Comparison of ENCODE assay signal across 20 cellular contexts in the genomic region with DNA sequence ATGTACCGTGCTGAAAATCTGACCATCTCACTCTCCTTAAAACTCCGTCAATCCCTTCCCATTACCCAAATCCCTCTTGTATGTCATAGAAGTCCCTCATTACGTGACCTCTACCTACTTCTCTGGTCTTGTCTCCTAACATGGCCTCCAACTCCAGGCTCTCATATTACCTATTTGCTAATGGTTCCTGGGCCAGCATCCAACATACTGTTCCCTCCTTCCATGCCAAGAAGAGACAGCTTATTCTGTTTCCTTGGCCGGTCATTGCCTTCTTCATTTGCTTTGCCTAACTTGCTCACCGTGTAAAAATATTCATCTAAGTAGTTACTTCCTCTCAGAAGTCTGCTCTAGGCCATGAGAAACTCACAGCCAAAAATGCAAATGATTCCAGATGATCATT. TPM values are rescaled to one million over a fixed set of nuclear protein-coding genes. Genes with fewer than 3 reads are reported as not detected.
DNase-seq lines count a peak whose midpoint lies in the region; ATAC-seq, FAIRE-seq and TF ChIP-seq lines count a peak whose summit lies in the region.
"Had no signal": no experiment of that assay in that cellular context is flagged by ENCODE, and none has a peak within 500 bp of the region (broad histone marks: within the 10 kb centered on the region; RNA-seq: fewer than 3 reads in every experiment).

No MANE protein-coding gene starts in this region.

- H4K20me1 ChIP-seq in HepG2 (ENCODE audit: insufficient read depth, low read length) = no peaks in the 10 kb centered on the region

- 96% methylated on average over 5 of the region's 5 CpGs for WGBS in HepG2 (ENCODE audit: low lambda C conversion rate)
- WGBS in trophoblast cell (ENCODE audit: extremely low coverage, insufficient coverage, insufficient read length) = 100% methylated on average over 3 of the region's 5 CpGs

- no peak for TF ChIP-seq CTCF in breast epithelium (IDR thresholded peaks at IDR 0.05)
- no peak for TF ChIP-seq CTCF in HepG2 (CRISPR knock-in tag; IDR thresholded peaks at IDR 0.05)
- TF ChIP-seq CTCF in vagina (IDR thresholded peaks at IDR 0.05) = no peak

- H2AFZ ChIP-seq in HepG2 (ENCODE audit: low read length) (no peak overlapping the region), trophoblast cell (ENCODE audit: insufficient read depth, low read length, poor library complexity) (no peak overlapping the region)

- H3K4me1 ChIP-seq in breast epithelium = no peaks in the 10 kb centered on the region
- peaks cover 37% of the 10 kb centered on the region for H3K4me1 ChIP-seq in HepG2 (ENCODE audit: insufficient read depth, low read length)
- peaks cover 10% of the 10 kb centered on the region for H3K4me1 ChIP-seq in vagina
- H3K4me1 ChIP-seq in trophoblast cell (ENCODE audit: control insufficient read depth in 1 of 2, insufficient read depth in 2 of 2, low read length in 2 of 2) = no peaks in the 10 kb centered on the region
- H3K4me1 ChIP-seq: left lung had no signal

- no peak for TF ChIP-seq POLR2A in breast epithelium (IDR thresholded peaks at IDR 0.05)
- no peak for TF ChIP-seq POLR2A in HepG2 (IDR thresholded peaks at IDR 0.05; ENCODE audit: insufficient read depth in 1 of 2, low read depth in 2 of 2, low read length in 2 of 2)
- TF ChIP-seq POLR2A in vagina (IDR thresholded peaks at IDR 0.05) = no peak

- no peaks in the 10 kb centered on the region for H3K79me1 ChIP-seq in trophoblast cell (ENCODE audit: low read length)

- intact Hi-C loops in breast epithelium (cut with DNase I; ENCODE audit: low total_unique reads) (no loop called here), HepG2 (cut with micrococcal nuclease; ENCODE audit: unreplicated experiment) (loop anchor here (1.0 kb wide), 1 partner anchor 8 kb away; no protein-coding TSS in a partner anchor), vagina (cut with DNase I) (no loop called here)

- H3K4me3 ChIP-seq in breast epithelium (no peak overlapping the region), HepG2 (replicated peaks in 1 of 3; ENCODE audit: insufficient read depth in 1 of 3, low read depth in 2 of 3, low read length in 3 of 3) (no peak overlapping the region), vagina (no peak overlapping the region), trophoblast cell (ENCODE audit: low read depth, low read length) (no peak overlapping the region)
- H3K4me3 ChIP-seq: left lung, thyroid gland had no signal

- H4K12ac ChIP-seq in trophoblast cell (ENCODE audit: low read depth, low read length) = no peak overlapping the region

- FAIRE-seq in HepG2 (lab: Jason Lieb, UNC) = no peak
- FAIRE-seq: frontal cortex, HTR-8/SVneo, TTC549 had no signal

- H3K79me2 ChIP-seq in HepG2 (ENCODE audit: insufficient read depth, low read length) (no peaks in the 10 kb centered on the region), trophoblast cell (ENCODE audit: control insufficient read depth, insufficient read depth, low read length, poor library complexity) (no peaks in the 10 kb centered on the region)

- CTCF ChIA-PET in HepG2 (lab: Yijun Ruan, JAX; ENCODE audit: low intra/inter-chr PET ratio, low total read pairs) = no interaction called here

- H3K9ac ChIP-seq in HepG2 (ENCODE audit: insufficient read depth, low read depth, low read length) (no peak overlapping the region), trophoblast cell (ENCODE audit: low read length) (no peak overlapping the region)

- H3K9me3 ChIP-seq in breast epithelium = no peaks in the 10 kb centered on the region
- H3K9me3 ChIP-seq in HepG2 (ENCODE audit: low read length) = peaks cover 8% of the 10 kb centered on the region
- H3K9me3 ChIP-seq in vagina = no peaks in the 10 kb centered on the region
- peaks cover 2% of the 10 kb centered on the region for H3K9me3 ChIP-seq in trophoblast cell (ENCODE audit: insufficient read depth, low read depth, low read length)
- H3K9me3 ChIP-seq: thyroid gland had no signal

- peak; percentile 24 for DNase-seq in DMS53 (lab: John Stamatoyannopoulos, UW)
- no peak for DNase-seq in DMS53 treated with DMSO at 0.1 percent for 48 hours (lab: John Stamatoyannopoulos, UW; ENCODE audit: unreplicated experiment)
- no peak for DNase-seq in breast epithelium (ENCODE audit: low spot score in 2 of 2)
- DNase-seq in HepG2 (ENCODE audit: low spot score) = no peak
- DNase-seq in vagina (ENCODE audit: extremely low spot score in 2 of 2) = no peak
- DNase-seq in trophoblast cell = no peak
- DNase-seq in caudate nucleus (lab: John Stamatoyannopoulos, UW) = no peak
- no peak for DNase-seq in LoVo (ENCODE audit: low spot score)
- DNase-seq: C1 segment of cervical spinal cord; effector memory CD4-positive, alpha-beta T cell; left lung; NCI-H187 treated with DMSO at 0.1 percent for 48 hours; NCI-H526 treated with DMSO at 0.1 percent for 48 hours; stimulated activated CD4-positive, alpha-beta T cell treated with anti-CD3 and anti-CD28 coated beads, Interleukin-4, amount 100 ng/mL, for 24 hours; stimulated activated CD8-positive, alpha-beta memory T cell treated with anti-CD3 and anti-CD28 coated beads, Interleukin-4, amount 100 ng/mL, for 48 hours; thyroid gland had no signal

- no peak overlapping the region for H3K4me2 ChIP-seq in HepG2 (ENCODE audit: low read depth, low read length)
- no peak overlapping the region for H3K4me2 ChIP-seq in trophoblast cell (ENCODE audit: low read length)

- no peak overlapping the region for H3K18ac ChIP-seq in trophoblast cell (ENCODE audit: low read length)

- no peak overlapping the region for H2BK120ac ChIP-seq in trophoblast cell (ENCODE audit: insufficient read depth, low read length, poor library complexity)

- H3K27ac ChIP-seq in breast epithelium (peak overlapping the region; percentile 49 to 58), HepG2 (ENCODE audit: extremely low read length, insufficient read depth, low read length) (peak overlapping the region; percentile 65), vagina (peak overlapping the region; percentile 63), trophoblast cell (ENCODE audit: low read depth, low read length) (no peak overlapping the region), caudate nucleus (ENCODE audit: low read depth, low read length) (no peak overlapping the region)
- H3K27ac ChIP-seq: 22Rv1, left lung, thyroid gland had no signal

- H4K8ac ChIP-seq in trophoblast cell (ENCODE audit: low read depth, low read length) = no peak overlapping the region

- H2AK5ac ChIP-seq in trophoblast cell (ENCODE audit: low read length) = no peak overlapping the region

- POLR2A ChIA-PET in HepG2 (lab: Yijun Ruan, JAX) = interaction anchor here (0.7 to 3.2 kb wide), 8 partner anchors 9 to 199 kb away, joined by 3 to 15 read pairs (median 6); partner anchors contain the start of gene IL6ST

- in situ Hi-C loops in HepG2 (cut with HindIII; ENCODE audit: extremely low pct_ligation_motif_present, low pct_unique_long_range_greater_than_20kb) = no loop called here

- no peak for ATAC-seq in HepG2

- H3K23ac ChIP-seq in trophoblast cell (ENCODE audit: low read length) = no peak overlapping the region

- no peak overlapping the region for H2BK12ac ChIP-seq in trophoblast cell (ENCODE audit: low read length)

- TF ChIP-seq EP300 in HepG2 (IDR thresholded peaks at IDR 0.05; ENCODE audit: low read depth in 2 of 2, low read length in 2 of 2) (no peak), HepG2 (CRISPR knock-in tag; IDR thresholded peaks at IDR 0.05; ENCODE audit: borderline replicate concordance) (no peak)

- no peak overlapping the region for H4K91ac ChIP-seq in trophoblast cell (ENCODE audit: low read depth, low read length)

- no peaks in the 10 kb centered on the region for H3K36me3 ChIP-seq in breast epithelium
- H3K36me3 ChIP-seq in HepG2 (replicated peaks in 1 of 2; ENCODE audit: control insufficient read depth in 1 of 2, insufficient read depth in 2 of 2, low read length in 2 of 2) = no peaks in the 10 kb centered on the region
- H3K36me3 ChIP-seq in vagina = no peaks in the 10 kb centered on the region
- H3K36me3 ChIP-seq in trophoblast cell (ENCODE audit: control insufficient read depth in 1 of 2, insufficient read depth in 2 of 2, low read length in 2 of 2) = no peaks in the 10 kb centered on the region
- H3K36me3 ChIP-seq: left lung, thyroid gland had no signal

- no peak overlapping the region for H2BK5ac ChIP-seq in trophoblast cell (ENCODE audit: low read depth, low read length, poor library complexity)

- H3K4ac ChIP-seq in trophoblast cell (ENCODE audit: low read depth, low read length) = no peak overlapping the region

- no peak overlapping the region for H3K14ac ChIP-seq in trophoblast cell (ENCODE audit: low read length)

- H3K27me3 ChIP-seq in breast epithelium (no peaks in the 10 kb centered on the region), HepG2 (ENCODE audit: control insufficient read depth in 1 of 2, insufficient read depth in 2 of 2, low read length in 2 of 2) (no peaks in the 10 kb centered on the region), vagina (no peaks in the 10 kb centered on the region), trophoblast cell (ENCODE audit: insufficient read depth, low read length) (no peaks in the 10 kb centered on the region)
- H3K27me3 ChIP-seq: left lung, thyroid gland had no signal

- no peak for TF ChIP-seq RAD21 in HepG2 (CRISPR knock-in tag; IDR thresholded peaks at IDR 0.05)

- no TSS peak for BruUV-seq in HepG2 (replicated peaks; lab: Mats Ljungman, UMichigan)

RNA-seq across cellular contexts. Expression of gene IL6ST, which starts 8.9 kb away (rescaled TPM):
- 100 to 1,000 TPM; 573 to 722 (median 615) TPM for total RNA-seq in breast epithelium
- 161 and 166 TPM in 2 replicates for total RNA-seq in HepG2 (2016; rRNA removed; fragmentation: Illumina TruSeq; extraction: Trizol)
- total RNA-seq in HepG2 (2016; cell fraction: cytosol; rRNA removed; fragmentation: Illumina TruSeq; extraction: Trizol; ENCODE audit: low read depth) = 14.7 and 15.1 TPM in 2 replicates
- total RNA-seq in HepG2 (2016; cell fraction: insoluble cytoplasmic fraction; rRNA removed; fragmentation: Illumina TruSeq; extraction: Trizol) = 168 TPM in 2 replicates
- 65.8 and 71.7 TPM in 2 replicates for total RNA-seq in HepG2 (2016; cell fraction: membrane; rRNA removed; fragmentation: Illumina TruSeq; extraction: Trizol)
- total RNA-seq in HepG2 (2016; cell fraction: nucleus; rRNA removed; fragmentation: Illumina TruSeq; extraction: Trizol) = 163 and 201 TPM in 2 replicates
- 57.9 and 66.6 TPM in 2 replicates for polyA plus RNA-seq in HepG2 (2011; rRNA removed)
- 31.2 and 65.6 TPM in 2 replicates for polyA plus RNA-seq in HepG2 (2011; cell fraction: cytosol; rRNA removed)
- polyA plus RNA-seq in HepG2 (2011; cell fraction: nucleus; rRNA removed) = 23.4 and 30.7 TPM in 2 replicates
- polyA plus RNA-seq in HepG2 (2012) = 51.0 and 78.1 TPM in 2 replicates
- polyA plus RNA-seq in HepG2 (2016; cell fraction: cytosol; fragmentation: Illumina TruSeq; extraction: Trizol; ENCODE audit: low read depth) = 2.0 and 2.1 TPM in 2 replicates
- 43.1 and 49.7 TPM in 2 replicates for polyA plus RNA-seq in HepG2 (2016; cell fraction: insoluble cytoplasmic fraction; fragmentation: Illumina TruSeq; extraction: Trizol; ENCODE audit: low read depth)
- polyA plus RNA-seq in HepG2 (2016; cell fraction: membrane; fragmentation: Illumina TruSeq; extraction: Trizol; ENCODE audit: low read depth) = 9.8 and 10.4 TPM in 2 replicates
- 83.2 and 85.6 TPM in 2 replicates for polyA plus RNA-seq in HepG2 (2016; cell fraction: nucleus; fragmentation: Illumina TruSeq; extraction: Trizol; ENCODE audit: insufficient read depth, low read depth)
- 72.6 and 124 TPM in 2 replicates for polyA minus RNA-seq in HepG2 (2011; rRNA and poly(A)+ RNA removed; ENCODE audit: low replicate concordance)
- 241 and 268 TPM in 2 replicates for polyA minus RNA-seq in HepG2 (2011; cell fraction: cytosol; rRNA and poly(A)+ RNA removed)
- 145 and 264 TPM in 2 replicates for polyA minus RNA-seq in HepG2 (2011; cell fraction: nucleus; rRNA and poly(A)+ RNA removed)
- 312 TPM for total RNA-seq in vagina
- polyA plus RNA-seq in trophoblast cell (2013) = 63.8 and 67.6 TPM in 2 replicates

Comparison
In these comparisons a context has a peak if more than half of its experiments do, and no peak if none do; other contexts are left out.
1. H3K27ac ChIP-seq: peak in breast epithelium (2 of 2), HepG2 (single experiment) and vagina (single experiment); none in trophoblast cell (single experiment) and caudate nucleus (single experiment).